In the genomic region with DNA sequence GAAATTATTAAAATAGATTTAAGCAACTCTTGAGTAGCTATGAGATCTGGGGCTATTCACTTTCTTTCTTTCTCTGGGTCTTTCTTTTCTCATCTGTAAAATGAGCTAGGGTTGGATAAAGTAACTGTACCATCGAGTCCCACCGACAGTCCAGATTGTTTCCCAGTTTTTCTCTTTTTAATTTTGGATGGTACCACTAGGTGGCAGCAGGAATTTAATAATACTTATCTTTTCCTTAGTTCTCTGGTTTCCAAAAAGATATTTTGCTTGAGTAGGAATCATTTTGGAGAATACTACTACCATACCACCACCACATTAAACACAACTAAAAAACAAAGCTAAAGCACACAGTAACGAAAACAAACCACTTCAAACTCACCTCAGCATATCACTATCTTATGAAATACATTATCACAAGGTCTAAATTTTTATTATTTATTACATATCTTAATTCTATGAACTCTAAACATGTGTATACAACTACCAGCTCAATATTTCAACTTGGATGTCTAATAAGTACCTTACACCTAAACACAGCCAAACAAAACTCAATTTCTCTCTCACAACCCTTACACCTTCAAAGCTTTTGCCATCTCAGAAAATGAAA, we compare ENCODE assay signal across 9 cellular contexts.
A peak's percentile ranks its signal among the peaks of the same experiment; 100 is the strongest.
DNase-seq lines count a peak whose midpoint lies in the region; ATAC-seq and TF ChIP-seq lines count a peak whose summit lies in the region.
"Had no signal": no experiment of that assay in that cellular context is flagged by ENCODE, and none has a peak within 500 bp of the region (broad histone marks: within the 10 kb centered on the region; RNA-seq: fewer than 3 reads in every experiment).

No MANE protein-coding gene starts in this region.

- intact Hi-C loops in dorsolateral prefrontal cortex (cut with DNase I), result loop anchor here (10.0 kb wide), 1 partner anchor 1482 kb away; no protein-coding TSS in a partner anchor
- intact Hi-C loops in prostate gland (cut with DNase I), result no loop called here

- DNase-seq in DMS79 treated with DMSO at 0.1 percent for 48 hours (lab: John Stamatoyannopoulos, UW) (peak; percentile 6), DMS79 (lab: John Stamatoyannopoulos, UW) (no peak), NCI-H2029 (lab: John Stamatoyannopoulos, UW) (peak; percentile 2), dorsolateral prefrontal cortex (no peak), prostate gland (ENCODE audit: low spot score) (no peak), germinal center (ENCODE audit: low spot score) (no peak)
- DNase-seq in stimulated activated CD4-positive, alpha-beta T cell treated with anti-CD3 and anti-CD28 coated beads, Interleukin-12 subunit alpha, Interleukin-12 subunit beta, amount 100 ng/mL, for 4 hours, result no peak

- TF ChIP-seq CTCF in dorsolateral prefrontal cortex (IDR thresholded peaks at IDR 0.05 in 54 of 56, conservative IDR thresholded peaks at IDR 0.05 in 2 of 56; ENCODE audit: low read depth in 1 of 56, partially characterized antibody in 56 of 56), result peak; percentile 35 to 79 (median 65)
- TF ChIP-seq CTCF in prostate gland (IDR thresholded peaks at IDR 0.05), result peak in 3 of 4 experiments; percentile 39 to 43 (median 41)

- 31% methylated on average over 3 of the region's 3 CpGs for WGBS in prostate gland

- no peak for ATAC-seq in HG02571 (IDR thresholded peaks at IDR 0.05; ENCODE audit: unreplicated experiment)

- H3K36me3 ChIP-seq in prostate gland, result no peaks in the 10 kb centered on the region
- H3K36me3 ChIP-seq: BLaER1 had no signal

- H3K27ac ChIP-seq in dorsolateral prefrontal cortex (no peak overlapping the region), prostate gland (no peak overlapping the region)
- H3K27ac ChIP-seq: BLaER1 had no signal

- H3K27me3 ChIP-seq in dorsolateral prefrontal cortex, result peaks cover 0 to 7% (median 0%) of the 10 kb centered on the region in 45 donors
- H3K27me3 ChIP-seq in prostate gland (replicated peaks; ENCODE audit: insufficient read depth), result no peaks in the 10 kb centered on the region
- H3K27me3 ChIP-seq: BLaER1 had no signal

- TF ChIP-seq POLR2A in prostate gland (IDR thresholded peaks at IDR 0.05), result no peak

- no peaks in the 10 kb centered on the region for H3K9me3 ChIP-seq in prostate gland
- H3K9me3 ChIP-seq: BLaER1 had no signal

- H3K4me1 ChIP-seq in prostate gland (replicated peaks), result no peaks in the 10 kb centered on the region
- H3K4me1 ChIP-seq: BLaER1 had no signal

- H3K4me3 ChIP-seq in dorsolateral prefrontal cortex (no peak overlapping the region), prostate gland (no peak overlapping the region)
- H3K4me3 ChIP-seq: BLaER1 had no signal

Comparison
In these comparisons a context has a peak if more than half of its experiments do, and no peak if none do; other contexts are left out.
1. DNase-seq: peak in DMS79 treated with DMSO at 0.1 percent for 48 hours (single experiment) and NCI-H2029 (single experiment); none in DMS79 (single experiment), dorsolateral prefrontal cortex (0 of 10), prostate gland (single experiment), stimulated activated CD4-positive, alpha-beta T cell treated with anti-CD3 and anti-CD28 coated beads, Interleukin-12 subunit alpha, Interleukin-12 subunit beta, amount 100 ng/mL, for 4 hours (single experiment) and germinal center (single experiment).